In the genomic region with DNA sequence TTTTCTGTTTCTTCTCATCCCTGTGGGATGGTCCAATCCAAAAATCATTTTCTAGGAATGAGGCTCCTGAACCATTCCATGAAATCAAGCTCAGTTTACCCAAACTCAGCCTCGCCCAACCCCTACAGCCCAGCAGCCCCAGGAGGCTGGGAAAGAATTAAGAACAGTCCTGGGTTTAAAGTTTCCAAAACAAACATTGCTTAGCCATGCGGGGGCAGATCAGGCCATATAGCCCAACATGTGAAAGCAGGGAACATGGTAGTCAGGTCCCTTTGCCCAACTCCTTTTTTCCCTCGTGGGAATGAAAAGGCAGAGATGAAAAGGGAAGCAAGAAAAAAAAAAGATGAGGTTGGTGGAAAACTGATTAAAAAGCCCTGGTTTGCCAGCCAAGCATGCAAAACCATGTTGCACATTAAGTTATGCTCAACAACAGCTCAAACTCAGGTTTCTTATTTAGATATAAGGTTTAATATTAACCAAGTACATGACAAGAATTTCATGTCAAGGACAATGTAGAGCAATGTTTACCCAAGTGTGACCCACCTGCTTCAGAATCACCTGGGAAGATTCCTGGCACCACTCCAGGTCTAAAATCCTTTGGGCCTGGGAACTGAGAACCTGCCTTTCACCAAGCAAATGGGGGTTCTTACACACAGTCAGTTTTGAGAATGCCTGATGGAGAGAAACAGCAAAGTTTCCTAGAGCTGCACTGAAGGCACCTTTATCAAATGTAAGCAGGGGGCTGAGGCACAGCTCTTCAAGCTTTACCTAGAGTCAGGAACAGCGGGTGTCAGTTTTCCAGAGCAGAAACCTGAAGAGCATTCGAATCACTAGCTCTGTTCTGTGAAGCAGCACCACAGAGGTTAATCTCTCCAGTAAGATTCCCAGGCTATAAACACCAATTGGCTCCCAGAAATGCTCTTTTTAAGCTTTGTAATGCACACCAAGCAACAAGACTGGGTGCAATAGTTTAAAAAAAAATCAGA, we compare ENCODE assay signal across 9 cellular contexts. TPM values are rescaled to one million over a fixed set of nuclear protein-coding genes. Genes with fewer than 3 reads are reported as not detected.
DNase-seq lines count a peak whose midpoint lies in the region; ATAC-seq and TF ChIP-seq lines count a peak whose summit lies in the region.
"Had no signal": no experiment of that assay in that cellular context is flagged by ENCODE, and none has a peak within 500 bp of the region (broad histone marks: within the 10 kb centered on the region; RNA-seq: fewer than 3 reads in every experiment).

No MANE protein-coding gene starts in this region.

- H3K36me3 ChIP-seq in HUES64 (ENCODE audit: insufficient read depth, low read length) (no peaks in the 10 kb centered on the region), sigmoid colon (no peaks in the 10 kb centered on the region)

- no peak for TF ChIP-seq POLR2A in sigmoid colon (IDR thresholded peaks at IDR 0.05)

- TF ChIP-seq CTCF in sigmoid colon (IDR thresholded peaks at IDR 0.05), result no peak

- TF ChIP-seq EP300 in sigmoid colon (IDR thresholded peaks at IDR 0.05), result no peak

- H3K4me1 ChIP-seq in HUES64 (ENCODE audit: insufficient read depth, low read length), result peaks cover 47% of the 10 kb centered on the region
- peaks cover 4% of the 10 kb centered on the region for H3K4me1 ChIP-seq in right cardiac atrium (ENCODE audit: control insufficient read depth, insufficient read depth, low read length)
- peaks cover 0 to 65% (median 43%) of the 10 kb centered on the region in 4 donors for H3K4me1 ChIP-seq in sigmoid colon

- H3K27ac ChIP-seq in HUES64 (ENCODE audit: low read depth, low read length), result no peak overlapping the region; the same call in 1 of the 2 replicates
- H3K27ac ChIP-seq in right cardiac atrium (ENCODE audit: low read length), result peak overlapping the region; percentile 48
- H3K27ac ChIP-seq in sigmoid colon, result peak overlapping the region in 3 of 4 donors; percentile 71 to 87 (median 76)

- H3K9ac ChIP-seq in HUES64 (ENCODE audit: low read depth, low read length), result no peak overlapping the region

- H3K27me3 ChIP-seq in HUES64 (ENCODE audit: insufficient read depth, low read length), result no peaks in the 10 kb centered on the region
- H3K27me3 ChIP-seq in right cardiac atrium (ENCODE audit: control insufficient read depth, insufficient read depth), result no peaks in the 10 kb centered on the region
- H3K27me3 ChIP-seq in sigmoid colon, result no peaks in the 10 kb centered on the region

- intact Hi-C loops in right cardiac atrium (cut with DNase I), result no loop called here
- intact Hi-C loops in sigmoid colon (cut with DNase I), result loop anchor here (5.0 kb wide), 1 partner anchor 41 kb away; no protein-coding TSS in a partner anchor

- ATAC-seq in right cardiac atrium, result peak; percentile 30 to 32
- ATAC-seq: Panc1 had no signal

- H3K4me3 ChIP-seq in HUES64 (ENCODE audit: low read length) (peak overlapping the region; percentile 47; the same call in 1 of the 2 replicates), right cardiac atrium (ENCODE audit: low read length) (peak overlapping the region; percentile 41), sigmoid colon (peak overlapping the region; percentile 26 to 54 (median 42))

- WGBS in HUES64, result 57% methylated on average over 5 of the region's 5 CpGs
- WGBS in right cardiac atrium, result 39% methylated on average over 5 of the region's 5 CpGs
- 33 to 52% methylated on average over 5 of the region's 5 CpGs for WGBS in sigmoid colon, 2 donors

- DNase-seq in NCI-H1092 treated with DMSO at 0.1 percent for 48 hours (lab: John Stamatoyannopoulos, UW) (peak; percentile 19), NCI-H1092 (lab: John Stamatoyannopoulos, UW) (no peak), right cardiac atrium (no peak), sigmoid colon (no peak), AG08396 (ENCODE audit: low spot score) (no peak), OCI-M1 (lab: John Stamatoyannopoulos, UW) (no peak), anterior cingulate cortex (lab: John Stamatoyannopoulos, UW) (no peak)

- H3K9me3 ChIP-seq in HUES64 (ENCODE audit: insufficient read depth, low read depth, low read length), result no peaks in the 10 kb centered on the region
- no peaks in the 10 kb centered on the region for H3K9me3 ChIP-seq in right cardiac atrium (ENCODE audit: control insufficient read depth, low read length)
- no peaks in the 10 kb centered on the region for H3K9me3 ChIP-seq in sigmoid colon

RNA-seq across cellular contexts. Expression of gene FREM1, which starts 1.7 kb away (rescaled TPM):
- polyA plus RNA-seq in HUES64 (2013, experiment 1 of 2), result 4.8 TPM
- 7.1 TPM for polyA plus RNA-seq in HUES64 (2013, experiment 2 of 2)
- 1 to 10 TPM; 3.9 to 8.7 (median 6.0) TPM for total RNA-seq in right cardiac atrium
- 3.8 TPM for polyA plus RNA-seq in right cardiac atrium
- total RNA-seq in sigmoid colon, result 10 to 100 TPM; 10.6 to 45.1 (median 16.6) TPM
- polyA plus RNA-seq in sigmoid colon, result 1 to 10 TPM in 1 of 3 donors, under 1 TPM in 1, not detected in 1; 0.96 to 1.2 TPM
